Comparison of ENCODE assay signal across 1 cellular context in genomic region chr11:70270104-70270876, GRCh38.
TF ChIP-seq lines count a peak whose summit lies in the region.

Gene PPFIA1 (plus strand): TSS chr11:70270690. CDS start chr11:70272173, 1,483 bp downstream.

TF ChIP-seq in HepG2, 621 proteins besides CTCF, POLR2A, EP300 and RAD21 (continued from another document and continues in another):
- TF ChIP-seq ARID5B (CRISPR knock-in tag; IDR thresholded peaks at IDR 0.05) = peak; percentile 36; the same call in 1 of the 2 replicates
- no peak for TF ChIP-seq ZNF431 (CRISPR knock-in tag; IDR thresholded peaks at IDR 0.05; ENCODE audit: borderline replicate concordance, low read depth)
- TF ChIP-seq ZSCAN5A (CRISPR knock-in tag; IDR thresholded peaks at IDR 0.05; ENCODE audit: borderline replicate concordance) = 0 out of 2 replicates have a peak, but pooled peaks have one; percentile 21
- no peak for TF ChIP-seq ZNF75D (CRISPR knock-in tag; IDR thresholded peaks at IDR 0.05; ENCODE audit: borderline replicate concordance)
- no peak for TF ChIP-seq TCF12 (IDR thresholded peaks at IDR 0.05)
- 0 out of 2 replicates have a peak, but pooled peaks have one; percentile 14 for TF ChIP-seq TCF12 (CRISPR knock-in tag; IDR thresholded peaks at IDR 0.05)
- TF ChIP-seq, protein P1, sequence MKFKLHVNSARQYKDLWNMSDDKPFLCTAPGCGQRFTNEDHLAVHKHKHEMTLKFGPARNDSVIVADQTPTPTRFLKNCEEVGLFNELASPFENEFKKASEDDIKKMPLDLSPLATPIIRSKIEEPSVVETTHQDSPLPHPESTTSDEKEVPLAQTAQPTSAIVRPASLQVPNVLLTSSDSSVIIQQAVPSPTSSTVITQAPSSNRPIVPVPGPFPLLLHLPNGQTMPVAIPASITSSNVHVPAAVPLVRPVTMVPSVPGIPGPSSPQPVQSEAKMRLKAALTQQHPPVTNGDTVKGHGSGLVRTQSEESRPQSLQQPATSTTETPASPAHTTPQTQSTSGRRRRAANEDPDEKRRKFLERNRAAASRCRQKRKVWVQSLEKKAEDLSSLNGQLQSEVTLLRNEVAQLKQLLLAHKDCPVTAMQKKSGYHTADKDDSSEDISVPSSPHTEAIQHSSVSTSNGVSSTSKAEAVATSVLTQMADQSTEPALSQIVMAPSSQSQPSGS (CRISPR knock-in tag; IDR thresholded peaks at IDR 0.05) = 0 out of 2 replicates have a peak, but pooled peaks have one; percentile 16
- no peak for TF ChIP-seq MIXL1 (CRISPR knock-in tag; IDR thresholded peaks at IDR 0.05)
- TF ChIP-seq ELF4 (CRISPR knock-in tag; IDR thresholded peaks at IDR 0.05; ENCODE audit: borderline replicate concordance) = no peak
- TF ChIP-seq TP53 (CRISPR knock-in tag; conservative IDR thresholded peaks at IDR 0.05) = no peak
- no peak for TF ChIP-seq SOX6 (IDR thresholded peaks at IDR 0.05)
- peak; percentile 30; the same call in 1 of the 2 replicates for TF ChIP-seq SOX6 (CRISPR knock-in tag; IDR thresholded peaks at IDR 0.05)
- TF ChIP-seq POLR2AphosphoS2 (IDR thresholded peaks at IDR 0.05; ENCODE audit: low read depth, low read length) = no peak
- TF ChIP-seq, protein P2, sequence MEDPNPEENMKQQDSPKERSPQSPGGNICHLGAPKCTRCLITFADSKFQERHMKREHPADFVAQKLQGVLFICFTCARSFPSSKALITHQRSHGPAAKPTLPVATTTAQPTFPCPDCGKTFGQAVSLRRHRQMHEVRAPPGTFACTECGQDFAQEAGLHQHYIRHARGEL (CRISPR knock-in tag; IDR thresholded peaks at IDR 0.05) = no peak
- TF ChIP-seq SRSF4 (IDR thresholded peaks at IDR 0.05; ENCODE audit: low read depth, low read length, poor library complexity, severe bottlenecking) = no peak
- TF ChIP-seq REPIN1 (CRISPR knock-in tag; IDR thresholded peaks at IDR 0.05; ENCODE audit: borderline replicate concordance, low read depth) = peak; percentile 46; the same call in 1 of the 2 replicates
- no peak for TF ChIP-seq NFE2L2 (IDR thresholded peaks at IDR 0.05; ENCODE audit: low read length)
- no peak for TF ChIP-seq ZNF841 (CRISPR knock-in tag; IDR thresholded peaks at IDR 0.05; ENCODE audit: borderline replicate concordance)
- TF ChIP-seq NKX3-1 (CRISPR knock-in tag; IDR thresholded peaks at IDR 0.05) = 0 out of 2 replicates have a peak, but pooled peaks have one; percentile 2
- TF ChIP-seq, protein P3, sequence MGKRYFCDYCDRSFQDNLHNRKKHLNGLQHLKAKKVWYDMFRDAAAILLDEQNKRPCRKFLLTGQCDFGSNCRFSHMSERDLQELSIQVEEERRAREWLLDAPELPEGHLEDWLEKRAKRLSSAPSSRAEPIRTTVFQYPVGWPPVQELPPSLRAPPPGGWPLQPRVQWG (CRISPR knock-in tag; IDR thresholded peaks at IDR 0.05; ENCODE audit: borderline replicate concordance, low read depth) = no peak
- no peak for TF ChIP-seq ZNF577 (CRISPR knock-in tag; IDR thresholded peaks at IDR 0.05; ENCODE audit: borderline replicate concordance, low read depth)
- TF ChIP-seq ZNF430 (CRISPR knock-in tag; IDR thresholded peaks at IDR 0.05) = no peak
- no peak for TF ChIP-seq THRA (CRISPR knock-in tag; IDR thresholded peaks at IDR 0.05; ENCODE audit: borderline replicate concordance)
- TF ChIP-seq, protein P4, sequence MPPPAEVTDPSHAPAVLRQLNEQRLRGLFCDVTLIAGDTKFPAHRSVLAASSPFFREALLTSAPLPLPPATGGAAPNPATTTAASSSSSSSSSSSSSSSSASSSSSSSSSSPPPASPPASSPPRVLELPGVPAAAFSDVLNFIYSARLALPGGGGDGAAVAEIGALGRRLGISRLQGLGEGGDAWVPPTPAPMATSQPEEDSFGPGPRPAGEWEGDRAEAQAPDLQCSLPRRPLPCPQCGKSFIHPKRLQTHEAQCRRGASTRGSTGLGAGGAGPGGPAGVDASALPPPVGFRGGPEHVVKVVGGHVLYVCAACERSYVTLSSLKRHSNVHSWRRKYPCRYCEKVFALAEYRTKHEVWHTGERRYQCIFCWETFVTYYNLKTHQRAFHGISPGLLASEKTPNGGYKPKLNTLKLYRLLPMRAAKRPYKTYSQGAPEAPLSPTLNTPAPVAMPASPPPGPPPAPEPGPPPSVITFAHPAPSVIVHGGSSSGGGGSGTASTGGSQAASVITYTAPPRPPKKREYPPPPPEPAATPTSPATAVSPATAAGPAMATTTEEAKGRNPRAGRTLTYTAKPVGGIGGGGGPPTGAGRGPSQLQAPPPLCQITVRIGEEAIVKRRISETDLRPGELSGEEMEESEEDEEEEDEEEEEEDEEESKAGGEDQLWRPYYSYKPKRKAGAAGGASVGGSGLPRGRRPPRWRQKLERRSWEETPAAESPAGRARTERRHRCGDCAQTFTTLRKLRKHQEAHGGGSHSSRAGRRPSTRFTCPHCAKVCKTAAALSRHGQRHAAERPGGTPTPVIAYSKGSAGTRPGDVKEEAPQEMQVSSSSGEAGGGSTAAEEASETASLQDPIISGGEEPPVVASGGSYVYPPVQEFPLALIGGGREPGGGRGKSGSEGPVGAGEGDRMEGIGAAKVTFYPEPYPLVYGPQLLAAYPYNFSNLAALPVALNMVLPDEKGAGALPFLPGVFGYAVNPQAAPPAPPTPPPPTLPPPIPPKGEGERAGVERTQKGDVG (CRISPR knock-in tag; IDR thresholded peaks at IDR 0.05; ENCODE audit: borderline replicate concordance) = peak; percentile 68; the same call in 1 of the 2 replicates
- TF ChIP-seq, protein P5, sequence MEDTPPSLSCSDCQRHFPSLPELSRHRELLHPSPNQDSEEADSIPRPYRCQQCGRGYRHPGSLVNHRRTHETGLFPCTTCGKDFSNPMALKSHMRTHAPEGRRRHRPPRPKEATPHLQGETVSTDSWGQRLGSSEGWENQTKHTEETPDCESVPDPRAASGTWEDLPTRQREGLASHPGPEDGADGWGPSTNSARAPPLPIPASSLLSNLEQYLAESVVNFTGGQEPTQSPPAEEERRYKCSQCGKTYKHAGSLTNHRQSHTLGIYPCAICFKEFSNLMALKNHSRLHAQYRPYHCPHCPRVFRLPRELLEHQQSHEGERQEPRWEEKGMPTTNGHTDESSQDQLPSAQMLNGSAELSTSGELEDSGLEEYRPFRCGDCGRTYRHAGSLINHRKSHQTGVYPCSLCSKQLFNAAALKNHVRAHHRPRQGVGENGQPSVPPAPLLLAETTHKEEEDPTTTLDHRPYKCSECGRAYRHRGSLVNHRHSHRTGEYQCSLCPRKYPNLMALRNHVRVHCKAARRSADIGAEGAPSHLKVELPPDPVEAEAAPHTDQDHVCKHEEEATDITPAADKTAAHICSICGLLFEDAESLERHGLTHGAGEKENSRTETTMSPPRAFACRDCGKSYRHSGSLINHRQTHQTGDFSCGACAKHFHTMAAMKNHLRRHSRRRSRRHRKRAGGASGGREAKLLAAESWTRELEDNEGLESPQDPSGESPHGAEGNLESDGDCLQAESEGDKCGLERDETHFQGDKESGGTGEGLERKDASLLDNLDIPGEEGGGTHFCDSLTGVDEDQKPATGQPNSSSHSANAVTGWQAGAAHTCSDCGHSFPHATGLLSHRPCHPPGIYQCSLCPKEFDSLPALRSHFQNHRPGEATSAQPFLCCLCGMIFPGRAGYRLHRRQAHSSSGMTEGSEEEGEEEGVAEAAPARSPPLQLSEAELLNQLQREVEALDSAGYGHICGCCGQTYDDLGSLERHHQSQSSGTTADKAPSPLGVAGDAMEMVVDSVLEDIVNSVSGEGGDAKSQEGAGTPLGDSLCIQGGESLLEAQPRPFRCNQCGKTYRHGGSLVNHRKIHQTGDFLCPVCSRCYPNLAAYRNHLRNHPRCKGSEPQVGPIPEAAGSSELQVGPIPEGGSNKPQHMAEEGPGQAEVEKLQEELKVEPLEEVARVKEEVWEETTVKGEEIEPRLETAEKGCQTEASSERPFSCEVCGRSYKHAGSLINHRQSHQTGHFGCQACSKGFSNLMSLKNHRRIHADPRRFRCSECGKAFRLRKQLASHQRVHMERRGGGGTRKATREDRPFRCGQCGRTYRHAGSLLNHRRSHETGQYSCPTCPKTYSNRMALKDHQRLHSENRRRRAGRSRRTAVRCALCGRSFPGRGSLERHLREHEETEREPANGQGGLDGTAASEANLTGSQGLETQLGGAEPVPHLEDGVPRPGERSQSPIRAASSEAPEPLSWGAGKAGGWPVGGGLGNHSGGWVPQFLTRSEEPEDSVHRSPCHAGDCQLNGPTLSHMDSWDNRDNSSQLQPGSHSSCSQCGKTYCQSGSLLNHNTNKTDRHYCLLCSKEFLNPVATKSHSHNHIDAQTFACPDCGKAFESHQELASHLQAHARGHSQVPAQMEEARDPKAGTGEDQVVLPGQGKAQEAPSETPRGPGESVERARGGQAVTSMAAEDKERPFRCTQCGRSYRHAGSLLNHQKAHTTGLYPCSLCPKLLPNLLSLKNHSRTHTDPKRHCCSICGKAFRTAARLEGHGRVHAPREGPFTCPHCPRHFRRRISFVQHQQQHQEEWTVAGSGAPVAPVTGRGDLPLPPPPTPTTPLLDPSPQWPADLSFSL (CRISPR knock-in tag; IDR thresholded peaks at IDR 0.05) = no peak
- TF ChIP-seq TARDBP (CRISPR knock-in tag; IDR thresholded peaks at IDR 0.05) = 0 out of 2 replicates have a peak, but pooled peaks have one; percentile 58
- no peak for TF ChIP-seq GATAD1 (CRISPR knock-in tag; IDR thresholded peaks at IDR 0.05)
- TF ChIP-seq ZFP82 (CRISPR knock-in tag; IDR thresholded peaks at IDR 0.05; ENCODE audit: borderline replicate concordance) = no peak
- TF ChIP-seq RBM39 (IDR thresholded peaks at IDR 0.05; ENCODE audit: low read depth, low read length, poor library complexity, severe bottlenecking) = no peak
- peak; percentile 50 for TF ChIP-seq HNF4A (CRISPR knock-in tag; IDR thresholded peaks at IDR 0.05)
- TF ChIP-seq TMF1 (CRISPR knock-in tag; IDR thresholded peaks at IDR 0.05; ENCODE audit: low read depth) = no peak
- no peak for TF ChIP-seq NR2F2 (IDR thresholded peaks at IDR 0.05; ENCODE audit: borderline replicate concordance, low read depth)
- 0 out of 2 replicates have a peak, but pooled peaks have one; percentile 19 for TF ChIP-seq SNAPC2 (CRISPR knock-in tag; IDR thresholded peaks at IDR 0.05)
- TF ChIP-seq MXD1 (CRISPR knock-in tag; IDR thresholded peaks at IDR 0.05) = no peak
- no peak for TF ChIP-seq THYN1 (CRISPR knock-in tag; IDR thresholded peaks at IDR 0.05; ENCODE audit: borderline replicate concordance, low read depth)
- no peak for TF ChIP-seq ZSCAN31 (CRISPR knock-in tag; IDR thresholded peaks at IDR 0.05; ENCODE audit: low read depth)
- TF ChIP-seq KAT2B (IDR thresholded peaks at IDR 0.05; ENCODE audit: borderline replicate concordance, low read depth, low read length) = no peak
- TF ChIP-seq ZNF121 (CRISPR knock-in tag; IDR thresholded peaks at IDR 0.05) = no peak; the same call in 1 of the 2 replicates
- 0 out of 2 replicates have a peak, but pooled peaks have one; percentile 77 for TF ChIP-seq SATB2 (CRISPR knock-in tag; IDR thresholded peaks at IDR 0.05)
- no peak for TF ChIP-seq ZNF30 (CRISPR knock-in tag; IDR thresholded peaks at IDR 0.05)
- TF ChIP-seq CBX2 (IDR thresholded peaks at IDR 0.05; ENCODE audit: low read depth, low read length) = no peak
- no peak for TF ChIP-seq CBX2 (CRISPR knock-in tag; IDR thresholded peaks at IDR 0.05; ENCODE audit: low read depth)
